8 cellular contexts compared by ENCODE assay signal in the genomic region with DNA sequence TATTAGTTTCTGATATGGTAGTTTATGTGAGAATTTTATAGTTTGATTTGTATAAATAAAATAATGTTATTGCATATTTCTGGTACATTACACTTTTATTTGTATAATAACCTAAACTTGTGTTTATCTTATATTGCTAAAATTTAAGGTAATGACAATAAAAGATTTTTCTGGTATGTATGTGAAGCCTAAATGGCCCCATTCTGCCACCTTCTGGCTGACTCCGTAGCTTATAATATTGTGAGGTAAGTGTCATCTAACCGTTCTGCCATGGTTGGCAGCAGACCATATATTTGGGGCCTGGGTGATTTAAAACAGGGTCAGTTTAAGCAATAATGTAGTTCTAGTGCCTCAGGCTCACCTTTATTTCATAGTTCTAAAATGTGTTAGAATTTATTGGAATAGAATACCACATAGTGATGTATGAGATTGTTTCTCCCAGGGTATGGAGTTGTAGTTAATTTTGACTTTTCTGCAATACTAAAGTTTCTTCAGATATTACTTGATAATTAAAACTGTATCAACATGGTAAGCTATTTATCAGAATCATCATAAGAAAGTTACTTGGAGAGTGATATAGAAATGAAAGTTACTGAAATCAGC. TPM values are rescaled to one million over a fixed set of nuclear protein-coding genes. Genes with fewer than 3 reads are reported as not detected.
DNase-seq lines count a peak whose midpoint lies in the region; ATAC-seq and TF ChIP-seq lines count a peak whose summit lies in the region.

No MANE protein-coding gene starts in this region.

- H3K27me3 Mint-ChIP-seq in Calu3 (ENCODE audit: unreplicated experiment), result no peaks in the 10 kb centered on the region

- peak; percentile 51 for DNase-seq in Calu3
- DNase-seq in MG63, result peak; percentile 23
- DNase-seq in T follicular helper cell (ENCODE audit: low read depth), result peak; percentile 33
- peak; percentile 74 for DNase-seq in brain microvascular endothelial cell
- DNase-seq in left kidney (ENCODE audit: low read depth, low spot score), result peak; percentile 65
- peak; percentile 9 to 13 for DNase-seq in stimulated activated CD8-positive, alpha-beta memory T cell treated with anti-CD3 and anti-CD28 coated beads, Interleukin-2, amount 100 ng/mL, for 1 hour (ENCODE audit: low read depth in 2 of 2)
- DNase-seq in NK-92 treated with Interleukin-12 subunit alpha and Interleukin-12 subunit beta, amount 100 ng/mL, for 24 hours (lab: John Stamatoyannopoulos, UW), result no peak

- intact Hi-C loops in Calu3 (cut with micrococcal nuclease; ENCODE audit: unreplicated experiment), result loop anchor here (1.0 to 2.0 kb wide), 2 partner anchors 192 to 218 kb away; no protein-coding TSS in a partner anchor

- no peak overlapping the region for H3K4me3 Mint-ChIP-seq in Calu3 (ENCODE audit: low read depth, unreplicated experiment)

- H3K9me3 Mint-ChIP-seq in Calu3 (ENCODE audit: low read depth, unreplicated experiment), result no peaks in the 10 kb centered on the region

- no peaks in the 10 kb centered on the region for H3K27me3 ChIP-seq in MG63
- H3K27me3 ChIP-seq in brain microvascular endothelial cell (replicated peaks), result no peaks in the 10 kb centered on the region

- no peaks in the 10 kb centered on the region for H3K4me1 Mint-ChIP-seq in Calu3 (ENCODE audit: low read depth, unreplicated experiment)

- ATAC-seq in GM21390 (IDR thresholded peaks at IDR 0.05; ENCODE audit: unreplicated experiment), result peak; percentile 76

- H3K36me3 Mint-ChIP-seq in Calu3 (ENCODE audit: insufficient read depth, unreplicated experiment), result no peaks in the 10 kb centered on the region

- in situ Hi-C loops in brain microvascular endothelial cell (cut with HindIII; ENCODE audit: low pct_ligation_motif_present, low sequenced_read_pairs), result no loop called here

- TF ChIP-seq CTCF in Calu3 (IDR thresholded peaks at IDR 0.05; ENCODE audit: unreplicated experiment) (peak; percentile 55), brain microvascular endothelial cell (IDR thresholded peaks at IDR 0.05; ENCODE audit: low read depth, low read length, missing control alignments) (peak; percentile 80)

- no peak overlapping the region for H3K27ac Mint-ChIP-seq in Calu3 (ENCODE audit: unreplicated experiment)

- no TSS peak for BruUV-seq in Calu3 (replicated peaks; lab: Mats Ljungman, UMichigan)

- CTCF ChIA-PET in Calu3 (lab: Charles Lee), result interaction anchor here (0.5 to 1.5 kb wide), 2 partner anchors 191 to 319 kb away, joined by 3 to 6 read pairs; no protein-coding TSS in a partner anchor

- no peaks in the 10 kb centered on the region for H3K9me3 ChIP-seq in MG63

- H3K27ac ChIP-seq in brain microvascular endothelial cell, result no peak overlapping the region

- no peak overlapping the region for H3K4me3 ChIP-seq in MG63
- H3K4me3 ChIP-seq in brain microvascular endothelial cell (ENCODE audit: low read depth, low read length), result no peak overlapping the region

- no peaks in the 10 kb centered on the region for H3K36me3 ChIP-seq in MG63
- no peaks in the 10 kb centered on the region for H3K36me3 ChIP-seq in brain microvascular endothelial cell (replicated peaks)

RNA-seq across cellular contexts. Expression of a gene that starts 21.2 kb away (rescaled TPM):
- 28.5 and 30.3 TPM in 2 replicates for total RNA-seq in Calu3 (2022)
- 6.7 and 8.2 TPM in 2 replicates for total RNA-seq in MG63 (2014; rRNA removed; shearing (Covaris generic); ENCODE audit: low replicate concordance)
